1 cellular context compared by ENCODE assay signal in genomic region chr6:39051399-39052122, GRCh38.
A peak's percentile ranks its signal among the peaks of the same experiment; 100 is the strongest.
TF ChIP-seq lines count a peak whose summit lies in the region.

No MANE protein-coding gene starts in this region.

TF ChIP-seq in HEK293, 187 proteins besides CTCF, POLR2A, EP300 and RAD21 (continued from another document):
- TF ChIP-seq ZNF776 (tag by site-specific recombination; IDR thresholded peaks at IDR 0.05; ENCODE audit: borderline replicate concordance) (0 out of 2 replicates have a peak, but pooled peaks have one; percentile 37), ZFHX2 (tag by site-specific recombination; conservative IDR thresholded peaks at IDR 0.05) (peak; percentile 79), AEBP2 (tag by site-specific recombination; IDR thresholded peaks at IDR 0.05; ENCODE audit: borderline replicate concordance) (no peak), YY2 (tag by site-specific recombination; IDR thresholded peaks at IDR 0.05) (no peak), EGR2 (tag by site-specific recombination; IDR thresholded peaks at IDR 0.05; ENCODE audit: low read depth) (peak; percentile 81)
TF ChIP-seq in HEK293: peak in this region for 3.
